Comparison of ENCODE assay signal across 9 cellular contexts in the genomic region with DNA sequence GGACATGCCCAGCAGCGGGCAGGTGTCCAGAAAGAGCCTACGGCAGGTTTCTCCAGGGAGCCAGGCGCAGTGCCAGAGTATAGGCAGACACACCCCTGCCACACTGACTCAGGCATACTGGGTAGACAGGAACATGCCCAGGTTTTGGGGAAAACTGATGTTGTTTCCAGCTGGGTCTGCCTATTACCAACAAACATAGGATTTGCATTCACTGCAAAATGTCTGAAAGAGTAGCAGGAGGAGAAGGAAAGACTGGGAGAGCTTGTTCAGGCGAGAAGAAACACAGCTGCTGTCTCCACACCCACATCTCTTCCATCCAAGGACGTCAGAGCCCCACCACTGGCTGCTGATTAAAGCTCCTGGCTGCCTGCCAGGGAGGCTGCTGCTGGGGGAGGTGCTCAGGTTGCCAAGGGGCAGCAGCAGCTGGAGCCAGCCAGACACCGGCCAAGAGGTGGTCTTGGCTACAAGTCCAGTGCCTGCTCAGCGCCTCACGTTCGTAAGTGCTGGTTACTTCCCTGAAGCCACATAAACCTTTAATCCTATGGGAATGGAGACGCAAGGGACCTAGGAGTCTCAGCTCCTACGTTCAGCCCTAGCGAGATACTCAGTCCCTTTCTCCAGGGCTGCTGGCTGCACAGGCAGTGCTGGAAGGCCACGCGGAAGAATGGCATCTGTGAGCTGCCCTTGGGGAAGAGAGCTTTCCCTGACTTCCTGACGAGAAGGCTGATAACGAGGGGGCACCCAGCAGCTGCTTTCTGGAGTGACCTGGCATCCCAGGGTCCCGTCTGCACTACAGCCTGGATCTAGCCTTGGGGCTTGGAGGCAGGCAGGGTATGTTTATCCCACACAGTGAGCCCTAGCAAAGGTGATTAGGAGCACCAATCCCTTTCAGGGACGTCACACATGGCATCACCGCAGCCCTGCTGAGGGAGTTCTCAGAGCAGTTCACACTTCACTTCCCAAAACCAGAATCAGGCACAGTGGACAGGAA. TPM values are rescaled to one million over a fixed set of nuclear protein-coding genes. Genes with fewer than 3 reads are reported as not detected.
DNase-seq lines count a peak whose midpoint lies in the region; ATAC-seq, FAIRE-seq and TF ChIP-seq lines count a peak whose summit lies in the region.
"Had no signal": no experiment of that assay in that cellular context is flagged by ENCODE, and none has a peak within 500 bp of the region (broad histone marks: within the 10 kb centered on the region; RNA-seq: fewer than 3 reads in every experiment).

No MANE protein-coding gene starts in this region.

- H3K4me3 Mint-ChIP-seq in chondrocyte (ENCODE audit: unreplicated experiment) = peak overlapping the region; percentile 15
- H3K4me3 Mint-ChIP-seq: naive thymus-derived CD8-positive, alpha-beta T cell had no signal

- no peaks in the 10 kb centered on the region for H3K9me3 Mint-ChIP-seq in chondrocyte (ENCODE audit: low read depth)
- H3K9me3 Mint-ChIP-seq: naive thymus-derived CD8-positive, alpha-beta T cell had no signal

- no peak for FAIRE-seq in GM19239 (lab: Jason Lieb, UNC)

- H3K27me3 Mint-ChIP-seq in chondrocyte (ENCODE audit: low read depth) = no peaks in the 10 kb centered on the region

- ATAC-seq in GM21390 (IDR thresholded peaks at IDR 0.05; ENCODE audit: unreplicated experiment) = no peak
- ATAC-seq: naive thymus-derived CD8-positive, alpha-beta T cell had no signal

- H3K36me3 Mint-ChIP-seq in chondrocyte (ENCODE audit: low read depth) = peaks cover 2% of the 10 kb centered on the region
- H3K36me3 Mint-ChIP-seq: naive thymus-derived CD8-positive, alpha-beta T cell had no signal

- in situ Hi-C loops in Caki2 (cut with HindIII; ENCODE audit: low pct_unique_long_range_greater_than_20kb, low sequenced_read_pairs) = no loop called here

- peaks cover 75% of the 10 kb centered on the region for H3K4me1 Mint-ChIP-seq in chondrocyte (ENCODE audit: low read depth)

- H3K27ac Mint-ChIP-seq in chondrocyte (ENCODE audit: unreplicated experiment) = peak overlapping the region; percentile 94

- peak; percentile 22 for TF ChIP-seq CTCF in chondrocyte (IDR thresholded peaks at IDR 0.05)

- DNase-seq in Caki2 (ENCODE audit: low read depth) = peak; percentile 87
- peak; percentile 95 for DNase-seq in NCI-H1105 treated with DMSO at 0.1 percent for 48 hours (lab: John Stamatoyannopoulos, UW)
- DNase-seq in T follicular helper cell (ENCODE audit: low read depth) = peak; percentile 30
- peak; percentile 79 for DNase-seq in chondrocyte (ENCODE audit: low spot score)
- peak; percentile 98 for DNase-seq in left kidney (ENCODE audit: low read depth, low spot score)
- DNase-seq in stimulated activated CD4-positive, alpha-beta T cell treated with anti-CD3 and anti-CD28 coated beads, TNF-alpha, amount 100 ng/mL, for 4 hours (ENCODE audit: low read depth in 3 of 3) = peak in 2 of 3 experiments; percentile 18 to 27
- DNase-seq in GM19239 (ENCODE audit: insufficient read length, low spot score) = no peak

RNA-seq across cellular contexts. Expression of a gene that starts 58.1 kb away (rescaled TPM):
- total RNA-seq in Caki2 (2014; rRNA removed; shearing (Covaris generic); ENCODE audit: low replicate concordance) = 48.3 and 99.4 TPM in 2 replicates
- 46.3 to 133 TPM (median 131 TPM) in 3 replicates for total RNA-seq in chondrocyte
